Comparison of ENCODE assay signal across 1 cellular context in genomic region chr3:171309906-171310359, GRCh38.
TF ChIP-seq lines count a peak whose summit lies in the region.

No MANE protein-coding gene starts in this region.

TF ChIP-seq in endothelial cell of umbilical vein, 7 proteins besides CTCF, POLR2A, EP300 and RAD21 (continued from another document):
- no peak for TF ChIP-seq JUN (IDR thresholded peaks at IDR 0.05; ENCODE audit: borderline replicate concordance, insufficient read depth, insufficient read length, low read depth)
